Comparison of ENCODE assay signal across 17 cellular contexts in genomic region chr1:21100496-21100895, GRCh38.
DNase-seq lines count a peak whose midpoint lies in the region; ATAC-seq, FAIRE-seq and TF ChIP-seq lines count a peak whose summit lies in the region.
"Had no signal": no experiment of that assay in that cellular context is flagged by ENCODE, and none has a peak within 500 bp of the region (broad histone marks: within the 10 kb centered on the region; RNA-seq: fewer than 3 reads in every experiment).

No MANE protein-coding gene starts in this region.

- no peak overlapping the region for H3K9ac ChIP-seq in HepG2 (ENCODE audit: insufficient read depth, low read depth, low read length)

- WGBS in HepG2 (ENCODE audit: low lambda C conversion rate), result 92% methylated on average over 5 of the region's 5 CpGs

- TF ChIP-seq RAD21 in HepG2 (CRISPR knock-in tag; IDR thresholded peaks at IDR 0.05), result no peak

- in situ Hi-C loops in HepG2 (cut with HindIII; ENCODE audit: extremely low pct_ligation_motif_present, low pct_unique_long_range_greater_than_20kb), result no loop called here

- H2AFZ ChIP-seq in HepG2 (ENCODE audit: low read length), result no peak overlapping the region

- no peak for TF ChIP-seq CTCF in AG10803 (conservative IDR thresholded peaks at IDR 0.05; ENCODE audit: low read length)
- no peak for TF ChIP-seq CTCF in choroid plexus epithelial cell (conservative IDR thresholded peaks at IDR 0.05; ENCODE audit: low read depth, low read length)
- no peak for TF ChIP-seq CTCF in HepG2 (CRISPR knock-in tag; IDR thresholded peaks at IDR 0.05)

- DNase-seq in AG10803 (ENCODE audit: low read depth) (peak; percentile 51), Kasumi-1 (lab: John Stamatoyannopoulos, UW) (peak; percentile 81 to 88), choroid plexus epithelial cell (ENCODE audit: low read depth) (peak; percentile 63), HepG2 (ENCODE audit: low spot score) (no peak), NCI-H2171 (lab: John Stamatoyannopoulos, UW) (no peak), GM19239 (ENCODE audit: insufficient read length, low spot score) (no peak), HUDEP-2 (lab: John Stamatoyannopoulos, UW; ENCODE audit: unreplicated experiment in 76 of 76) (no peak)
- DNase-seq: activated naive CD8-positive, alpha-beta T cell treated with anti-CD3 and anti-CD28 coated beads, Interleukin-2, amount 10 ng/mL, durations not matched to agents 7 days and 5 days; DMS79 treated with DMSO at 0.1 percent for 48 hours; left cardiac atrium; NCI-H1436 treated with DMSO at 0.1 percent for 48 hours; NCI-H82; WERI-Rb-1 had no signal

- POLR2A ChIA-PET in HepG2 (lab: Yijun Ruan, JAX), result no interaction called here

- no peaks in the 10 kb centered on the region for H4K20me1 ChIP-seq in HepG2 (ENCODE audit: insufficient read depth, low read length)

- H3K9me3 ChIP-seq in HepG2 (ENCODE audit: low read length), result no peaks in the 10 kb centered on the region
- H3K9me3 ChIP-seq: SJSA1, uterus had no signal

- ATAC-seq in HepG2 (no peak), HG03521 (IDR thresholded peaks at IDR 0.05; ENCODE audit: unreplicated experiment) (no peak)

- no peak overlapping the region for H3K4me2 ChIP-seq in HepG2 (ENCODE audit: low read depth, low read length)

- no peaks in the 10 kb centered on the region for H3K27me3 ChIP-seq in HepG2 (ENCODE audit: control insufficient read depth in 1 of 2, insufficient read depth in 2 of 2, low read length in 2 of 2)
- H3K27me3 ChIP-seq: SJSA1, uterus had no signal

- peaks cover 19% of the 10 kb centered on the region for H3K4me1 ChIP-seq in HepG2 (ENCODE audit: insufficient read depth, low read length)
- H3K4me1 ChIP-seq: SJSA1, uterus had no signal

- H3K79me2 ChIP-seq in HepG2 (ENCODE audit: insufficient read depth, low read length), result peaks cover 1% of the 10 kb centered on the region

- no TSS peak for BruUV-seq in HepG2 (replicated peaks; lab: Mats Ljungman, UMichigan)

- no peak overlapping the region for H3K4me3 ChIP-seq in AG10803 (ENCODE audit: low read length)
- H3K4me3 ChIP-seq in choroid plexus epithelial cell (ENCODE audit: low read depth, low read length), result no peak overlapping the region
- H3K4me3 ChIP-seq in HepG2 (replicated peaks in 1 of 3; ENCODE audit: insufficient read depth in 1 of 3, low read depth in 2 of 3, low read length in 3 of 3), result no peak overlapping the region
- H3K4me3 ChIP-seq: coronary artery, SJSA1, uterus had no signal

- TF ChIP-seq EP300 in HepG2 (IDR thresholded peaks at IDR 0.05; ENCODE audit: low read depth in 2 of 2, low read length in 2 of 2) (no peak), HepG2 (CRISPR knock-in tag; IDR thresholded peaks at IDR 0.05; ENCODE audit: borderline replicate concordance) (no peak)

- no peak overlapping the region for H3K27ac ChIP-seq in HepG2 (ENCODE audit: extremely low read length, insufficient read depth, low read length)
- H3K27ac ChIP-seq: coronary artery, SJSA1, uterus, WERI-Rb-1 had no signal

- peaks cover 0 to 6% of the 10 kb centered on the region in 2 experiments; a peak in 1 of 5 replicates for H3K36me3 ChIP-seq in HepG2 (replicated peaks in 1 of 2; ENCODE audit: control insufficient read depth in 1 of 2, insufficient read depth in 2 of 2, low read length in 2 of 2)
- H3K36me3 ChIP-seq: uterus had no signal

- intact Hi-C loops in HepG2 (cut with micrococcal nuclease; ENCODE audit: unreplicated experiment), result no loop called here

- CTCF ChIA-PET in HepG2 (lab: Yijun Ruan, JAX; ENCODE audit: low intra/inter-chr PET ratio, low total read pairs), result no interaction called here

- no peak for TF ChIP-seq POLR2A in HepG2 (IDR thresholded peaks at IDR 0.05; ENCODE audit: insufficient read depth in 1 of 2, low read depth in 2 of 2, low read length in 2 of 2)

- no peak for FAIRE-seq in HepG2 (lab: Jason Lieb, UNC)
- no peak for FAIRE-seq in GM19239 (lab: Jason Lieb, UNC)

TF ChIP-seq in HepG2, 621 proteins besides CTCF, POLR2A, EP300 and RAD21:
- TF ChIP-seq SOX13 (IDR thresholded peaks at IDR 0.05), result no peak
- TF ChIP-seq SOX13 (CRISPR knock-in tag; conservative IDR thresholded peaks at IDR 0.05 in 1 of 2, IDR thresholded peaks at IDR 0.05 in 1 of 2), result peak in 1 of 2 experiments; percentile 12; a peak in 1 of 4 replicates
- TF ChIP-seq CREB1 (IDR thresholded peaks at IDR 0.05), result no peak
- TF ChIP-seq CREB1 (CRISPR knock-in tag; IDR thresholded peaks at IDR 0.05), result peak; percentile 35; the same call in 1 of the 2 replicates
- peak; percentile 8; the same call in 1 of the 2 replicates for TF ChIP-seq CEBPB (IDR thresholded peaks at IDR 0.05; ENCODE audit: borderline replicate concordance, low read depth, low read length)
- TF ChIP-seq ZC3H4 (CRISPR knock-in tag; IDR thresholded peaks at IDR 0.05; ENCODE audit: borderline replicate concordance), result no peak

Comparison
In these comparisons a context has a peak if more than half of its experiments do, and no peak if none do; other contexts are left out.
1. DNase-seq: peak in AG10803 (single experiment), Kasumi-1 (2 of 2) and choroid plexus epithelial cell (single experiment); none in HepG2 (single experiment), NCI-H2171 (single experiment), GM19239 (single experiment) and HUDEP-2 (0 of 76).